In the genomic region with DNA sequence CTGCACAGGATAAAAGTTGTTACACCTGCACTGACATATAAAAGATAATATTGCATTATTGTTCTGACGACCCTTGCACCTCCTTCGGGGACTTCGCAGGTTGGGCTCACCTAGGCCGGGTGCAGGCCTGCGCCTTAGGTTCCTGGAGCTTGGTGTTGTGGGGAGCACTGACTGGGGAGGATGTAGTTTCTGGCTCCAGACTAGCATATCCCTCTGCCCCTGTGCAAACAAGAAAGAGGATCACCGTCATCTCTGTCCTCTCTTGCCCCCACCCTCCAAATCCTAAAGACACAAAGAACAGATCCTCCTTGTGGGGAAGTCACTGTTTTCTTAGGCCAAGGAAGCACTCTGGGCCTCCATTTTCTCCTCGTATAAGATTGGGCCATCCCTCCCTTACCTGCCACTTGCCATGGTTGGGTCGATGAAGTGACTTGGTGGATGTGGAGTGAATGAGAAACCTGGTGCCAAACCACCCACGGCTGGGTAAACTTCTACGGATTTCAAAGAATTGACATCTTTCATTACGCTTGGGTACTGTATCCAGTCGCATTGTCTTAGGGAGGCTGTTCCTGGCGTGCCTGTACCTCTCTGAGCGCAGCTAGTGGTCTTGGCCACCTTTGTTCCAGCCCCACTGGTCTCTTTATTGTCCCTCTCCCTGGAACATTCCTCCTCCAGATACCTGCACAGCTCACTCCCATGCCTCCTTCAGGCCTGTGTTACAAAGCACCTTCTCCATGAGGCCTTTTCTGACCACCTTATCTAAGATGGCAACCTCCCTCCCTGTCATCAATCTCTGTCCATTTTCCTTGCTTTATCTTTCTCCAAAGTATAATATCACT, we compare ENCODE assay signal across 32 cellular contexts. TPM values are rescaled to one million over a fixed set of nuclear protein-coding genes. Genes with fewer than 3 reads are reported as not detected.
"Had no signal": no experiment of that assay in that cellular context is flagged by ENCODE, and none has a peak within 500 bp of the region (broad histone marks: within the 10 kb centered on the region; RNA-seq: fewer than 3 reads in every experiment).

No MANE protein-coding gene starts in this region.

- H3K4me3 ChIP-seq: Peyer's patch, SJSA1 had no signal

- H3K27me3 ChIP-seq: Peyer's patch had no signal

- H3K27ac ChIP-seq: Peyer's patch, SJSA1 had no signal

- ATAC-seq: activated CD4-positive, alpha-beta T cell treated with anti-CD3 and anti-CD28 coated beads for 36 hours; activated CD4-positive, CD25-positive, alpha-beta regulatory T cell treated with anti-CD3 and anti-CD28 coated beads, Interleukin-2, amount 50 U/mL, for 24 hours; activated CD8-positive, alpha-beta memory T cell treated with anti-CD3 and anti-CD28 coated beads, Interleukin-2, amount 10 ng/mL, durations not matched to agents 7 days and 5 days; activated T-cell treated with anti-CD3 and anti-CD28 coated beads, Interleukin-2, amount 50 U/mL, for 72 hours; PC-3; WTC11 had no signal

- H3K9me3 ChIP-seq: Peyer's patch, SJSA1, SK-N-SH had no signal

- DNase-seq: activated CD4-positive, alpha-beta memory T cell treated with anti-CD3 and anti-CD28 coated beads for 36 hours; activated CD4-positive, alpha-beta T cell treated with anti-CD3 and anti-CD28 coated beads for 36 hours; activated CD4-positive, alpha-beta T cell treated with anti-CD3 and anti-CD28 coated beads, Interleukin-2, amount 50 U/mL, for 1 hour; activated CD8-positive, alpha-beta memory T cell treated with anti-CD3 and anti-CD28 coated beads, Interleukin-2, amount 10 ng/mL, durations not matched to agents 7 days and 5 days; activated CD8-positive, alpha-beta memory T cell treated with anti-CD3 and anti-CD28 coated beads, Interleukin-2, amount 50 U/mL, for 48 hours; activated naive CD4-positive, alpha-beta T cell; activated naive CD4-positive, alpha-beta T cell treated with anti-CD3 and anti-CD28 coated beads, Interleukin-2, amount 50 U/mL, for 16 hours; activated naive CD8-positive, alpha-beta T cell treated with anti-CD3 and anti-CD28 coated beads for 36 hours; activated T-cell treated with anti-CD3 and anti-CD28 coated beads, Interleukin-2, amount 50 U/mL, for 72 hours; amniotic stem cell; aorta; caudate nucleus; cerebellar nuclear complex; Karpas-422; KBM-7; NCI-H1105; NCI-H1417 treated with DMSO at 0.1 percent for 48 hours; NCI-H187 treated with DMSO at 0.1 percent for 48 hours; NCI-H2081; NCI-H2171 treated with DMSO at 0.1 percent for 48 hours; NCI-H226; NCI-H446 treated with DMSO at 0.1 percent for 48 hours; NCI-H524; NK-92 treated with Interleukin-12 subunit alpha and Interleukin-12 subunit beta, amount 100 ng/mL, for 24 hours; PC-3; Peyer's patch; RPMI8226; SHP77 treated with DMSO at 0.1 percent for 48 hours; SK-N-SH had no signal

- H3K36me3 ChIP-seq: Peyer's patch, SJSA1 had no signal

- H3K4me1 ChIP-seq: Peyer's patch, SJSA1 had no signal

RNA-seq across cellular contexts. Expression of a gene that starts 34.4 kb away (rescaled TPM):
- total RNA-seq: activated CD4-positive, alpha-beta memory T cell treated with anti-CD3 and anti-CD28 coated beads for 36 hours; activated CD4-positive, alpha-beta T cell treated with anti-CD3 and anti-CD28 coated beads for 36 hours; activated CD8-positive, alpha-beta memory T cell treated with anti-CD3 and anti-CD28 coated beads, Interleukin-2, amount 10 ng/mL, durations not matched to agents 7 days and 5 days; activated T-cell treated with anti-CD3 and anti-CD28 coated beads, Interleukin-2, amount 50 U/mL, for 72 hours; SJSA1 had no signal

RNA-seq across cellular contexts. Expression of a gene that starts 58.3 kb away (rescaled TPM):
- total RNA-seq: activated CD4-positive, alpha-beta memory T cell treated with anti-CD3 and anti-CD28 coated beads for 36 hours; activated CD4-positive, alpha-beta T cell treated with anti-CD3 and anti-CD28 coated beads for 36 hours; activated CD8-positive, alpha-beta memory T cell treated with anti-CD3 and anti-CD28 coated beads, Interleukin-2, amount 10 ng/mL, durations not matched to agents 7 days and 5 days; activated naive CD8-positive, alpha-beta T cell treated with anti-CD3 and anti-CD28 coated beads for 36 hours; Peyer's patch had no signal
